In the genomic region with DNA sequence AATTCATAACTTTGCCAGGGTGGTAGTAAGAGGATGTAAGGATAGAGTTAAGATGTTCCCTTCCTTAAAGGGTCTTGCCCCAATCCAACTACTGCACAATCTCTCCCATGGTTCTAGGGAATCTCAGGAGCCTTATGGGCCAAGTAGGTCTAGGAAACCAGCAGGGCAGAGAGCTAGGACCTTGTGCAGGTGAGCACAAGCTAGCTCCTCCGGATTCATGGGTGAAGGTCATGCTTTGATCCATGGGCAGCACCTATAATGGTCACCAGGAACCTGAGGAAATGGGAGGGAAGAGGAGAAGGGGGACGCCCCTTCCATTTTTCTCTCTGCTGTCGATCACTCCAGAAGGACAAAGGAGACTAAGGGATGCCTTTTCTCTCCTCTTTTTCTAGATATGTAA, we compare ENCODE assay signal across 2 cellular contexts.
TF ChIP-seq lines count a peak whose summit lies in the region.

No MANE protein-coding gene starts in this region.

TF ChIP-seq in HEK293T, 16 proteins besides CTCF, POLR2A, EP300 and RAD21:
- TF ChIP-seq SP1 (IDR thresholded peaks at IDR 0.05) (no peak), L3MBTL2 (conservative IDR thresholded peaks at IDR 0.05) (no peak), ARNT (IDR thresholded peaks at IDR 0.05) (no peak), FOXA1 (IDR thresholded peaks at IDR 0.05) (no peak), LEF1 (IDR thresholded peaks at IDR 0.05; ENCODE audit: borderline replicate concordance) (no peak), FOXK2 (IDR thresholded peaks at IDR 0.05) (no peak), ELF4 (IDR thresholded peaks at IDR 0.05) (no peak), TARDBP (IDR thresholded peaks at IDR 0.05) (no peak)

TF ChIP-seq in GM12878, 131 proteins besides CTCF, POLR2A, EP300 and RAD21:
- TF ChIP-seq DPF2 (IDR thresholded peaks at IDR 0.05) (no peak), CBX5 (IDR thresholded peaks at IDR 0.05; ENCODE audit: low read depth) (peak; percentile 88; the same call in 1 of the 2 replicates)
